ENCODE assay signal across 1 cellular context in the genomic region with DNA sequence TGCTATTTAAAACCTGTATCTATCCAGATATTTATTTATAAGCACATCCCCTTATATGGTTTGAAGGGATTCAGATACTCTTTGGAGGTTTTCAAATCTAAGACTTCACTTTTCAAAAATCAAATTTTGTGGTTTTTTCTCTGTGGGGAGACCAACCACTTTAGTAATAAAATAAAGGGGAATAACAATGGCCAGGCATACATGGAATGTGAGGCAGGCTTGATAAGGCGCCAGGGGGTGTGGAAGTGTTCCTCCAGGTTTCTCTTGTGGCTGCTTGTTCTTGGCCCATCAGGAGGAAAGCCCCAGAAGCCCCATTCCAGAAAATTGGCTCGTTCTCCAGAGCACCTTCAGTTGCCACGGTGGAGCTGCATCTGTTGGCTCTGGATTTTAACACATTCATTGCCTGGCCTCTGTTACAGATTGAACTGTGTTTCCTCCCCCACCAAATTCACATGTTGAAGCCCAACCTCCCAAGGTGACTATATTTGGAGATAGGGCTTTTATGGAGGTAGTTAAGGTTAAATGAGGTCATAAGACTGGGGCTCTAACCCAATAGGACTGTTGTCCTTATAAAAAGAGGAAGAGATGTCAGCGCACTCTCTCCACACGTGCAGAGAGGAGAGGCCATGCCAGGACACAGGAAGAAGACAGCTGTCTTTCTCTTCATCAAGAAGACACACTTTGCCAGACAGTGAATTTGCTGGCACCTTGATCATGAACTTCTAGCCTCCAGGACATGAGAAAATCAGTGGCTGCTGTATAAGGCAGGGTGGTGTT.
TF ChIP-seq lines count a peak whose summit lies in the region.

No MANE protein-coding gene starts in this region.

TF ChIP-seq in K562, 482 proteins besides CTCF, POLR2A, EP300 and RAD21 (continued from another document and continues in another):
- TF ChIP-seq NR2C2 (CRISPR knock-in tag; IDR thresholded peaks at IDR 0.05), result no peak
- TF ChIP-seq NR2C2 (tag; IDR thresholded peaks at IDR 0.05), result peak; percentile 74
- TF ChIP-seq ADNP (tag; IDR thresholded peaks at IDR 0.05), result no peak
- TF ChIP-seq TAL1 (IDR thresholded peaks at IDR 0.05), result no peak
- no peak for TF ChIP-seq FOXJ3 (CRISPR knock-in tag; IDR thresholded peaks at IDR 0.05)
- no peak for TF ChIP-seq CEBPB (tag; IDR thresholded peaks at IDR 0.05)
- TF ChIP-seq, protein P1, sequence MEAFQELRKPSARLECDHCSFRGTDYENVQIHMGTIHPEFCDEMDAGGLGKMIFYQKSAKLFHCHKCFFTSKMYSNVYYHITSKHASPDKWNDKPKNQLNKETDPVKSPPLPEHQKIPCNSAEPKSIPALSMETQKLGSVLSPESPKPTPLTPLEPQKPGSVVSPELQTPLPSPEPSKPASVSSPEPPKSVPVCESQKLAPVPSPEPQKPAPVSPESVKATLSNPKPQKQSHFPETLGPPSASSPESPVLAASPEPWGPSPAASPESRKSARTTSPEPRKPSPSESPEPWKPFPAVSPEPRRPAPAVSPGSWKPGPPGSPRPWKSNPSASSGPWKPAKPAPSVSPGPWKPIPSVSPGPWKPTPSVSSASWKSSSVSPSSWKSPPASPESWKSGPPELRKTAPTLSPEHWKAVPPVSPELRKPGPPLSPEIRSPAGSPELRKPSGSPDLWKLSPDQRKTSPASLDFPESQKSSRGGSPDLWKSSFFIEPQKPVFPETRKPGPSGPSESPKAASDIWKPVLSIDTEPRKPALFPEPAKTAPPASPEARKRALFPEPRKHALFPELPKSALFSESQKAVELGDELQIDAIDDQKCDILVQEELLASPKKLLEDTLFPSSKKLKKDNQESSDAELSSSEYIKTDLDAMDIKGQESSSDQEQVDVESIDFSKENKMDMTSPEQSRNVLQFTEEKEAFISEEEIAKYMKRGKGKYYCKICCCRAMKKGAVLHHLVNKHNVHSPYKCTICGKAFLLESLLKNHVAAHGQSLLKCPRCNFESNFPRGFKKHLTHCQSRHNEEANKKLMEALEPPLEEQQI (IDR thresholded peaks at IDR 0.05), result no peak
- no peak for TF ChIP-seq SRSF9 (IDR thresholded peaks at IDR 0.05; ENCODE audit: borderline replicate concordance, low read depth, low read length)
- no peak for TF ChIP-seq MAFG (tag; conservative IDR thresholded peaks at IDR 0.05)
- TF ChIP-seq, protein P2, sequence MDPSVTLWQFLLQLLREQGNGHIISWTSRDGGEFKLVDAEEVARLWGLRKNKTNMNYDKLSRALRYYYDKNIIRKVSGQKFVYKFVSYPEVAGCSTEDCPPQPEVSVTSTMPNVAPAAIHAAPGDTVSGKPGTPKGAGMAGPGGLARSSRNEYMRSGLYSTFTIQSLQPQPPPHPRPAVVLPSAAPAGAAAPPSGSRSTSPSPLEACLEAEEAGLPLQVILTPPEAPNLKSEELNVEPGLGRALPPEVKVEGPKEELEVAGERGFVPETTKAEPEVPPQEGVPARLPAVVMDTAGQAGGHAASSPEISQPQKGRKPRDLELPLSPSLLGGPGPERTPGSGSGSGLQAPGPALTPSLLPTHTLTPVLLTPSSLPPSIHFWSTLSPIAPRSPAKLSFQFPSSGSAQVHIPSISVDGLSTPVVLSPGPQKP (CRISPR knock-in tag; IDR thresholded peaks at IDR 0.05), result no peak
- TF ChIP-seq SETDB1 (IDR thresholded peaks at IDR 0.05; ENCODE audit: low read length), result no peak
- TF ChIP-seq, protein P3, sequence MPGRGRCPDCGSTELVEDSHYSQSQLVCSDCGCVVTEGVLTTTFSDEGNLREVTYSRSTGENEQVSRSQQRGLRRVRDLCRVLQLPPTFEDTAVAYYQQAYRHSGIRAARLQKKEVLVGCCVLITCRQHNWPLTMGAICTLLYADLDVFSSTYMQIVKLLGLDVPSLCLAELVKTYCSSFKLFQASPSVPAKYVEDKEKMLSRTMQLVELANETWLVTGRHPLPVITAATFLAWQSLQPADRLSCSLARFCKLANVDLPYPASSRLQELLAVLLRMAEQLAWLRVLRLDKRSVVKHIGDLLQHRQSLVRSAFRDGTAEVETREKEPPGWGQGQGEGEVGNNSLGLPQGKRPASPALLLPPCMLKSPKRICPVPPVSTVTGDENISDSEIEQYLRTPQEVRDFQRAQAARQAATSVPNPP (IDR thresholded peaks at IDR 0.05; ENCODE audit: borderline replicate concordance, insufficient read depth, insufficient read length), result no peak
- no peak for TF ChIP-seq HDAC8 (tag; IDR thresholded peaks at IDR 0.05)
- peak; percentile 60; the same call in 1 of the 2 replicates for TF ChIP-seq BACH1 (tag; IDR thresholded peaks at IDR 0.05)
- no peak for TF ChIP-seq XRCC5 (IDR thresholded peaks at IDR 0.05; ENCODE audit: low read depth, low read length)
- no peak for TF ChIP-seq ZC3H4 (CRISPR knock-in tag; IDR thresholded peaks at IDR 0.05; ENCODE audit: borderline replicate concordance)
- TF ChIP-seq, protein P4, sequence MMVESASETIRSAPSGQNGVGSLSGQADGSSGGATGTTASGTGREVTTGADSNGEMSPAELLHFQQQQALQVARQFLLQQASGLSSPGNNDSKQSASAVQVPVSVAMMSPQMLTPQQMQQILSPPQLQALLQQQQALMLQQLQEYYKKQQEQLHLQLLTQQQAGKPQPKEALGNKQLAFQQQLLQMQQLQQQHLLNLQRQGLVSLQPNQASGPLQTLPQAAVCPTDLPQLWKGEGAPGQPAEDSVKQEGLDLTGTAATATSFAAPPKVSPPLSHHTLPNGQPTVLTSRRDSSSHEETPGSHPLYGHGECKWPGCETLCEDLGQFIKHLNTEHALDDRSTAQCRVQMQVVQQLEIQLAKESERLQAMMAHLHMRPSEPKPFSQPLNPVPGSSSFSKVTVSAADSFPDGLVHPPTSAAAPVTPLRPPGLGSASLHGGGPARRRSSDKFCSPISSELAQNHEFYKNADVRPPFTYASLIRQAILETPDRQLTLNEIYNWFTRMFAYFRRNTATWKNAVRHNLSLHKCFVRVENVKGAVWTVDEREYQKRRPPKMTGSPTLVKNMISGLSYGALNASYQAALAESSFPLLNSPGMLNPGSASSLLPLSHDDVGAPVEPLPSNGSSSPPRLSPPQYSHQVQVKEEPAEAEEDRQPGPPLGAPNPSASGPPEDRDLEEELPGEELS (CRISPR knock-in tag; IDR thresholded peaks at IDR 0.05; ENCODE audit: borderline replicate concordance), result no peak
- TF ChIP-seq, protein P5, sequence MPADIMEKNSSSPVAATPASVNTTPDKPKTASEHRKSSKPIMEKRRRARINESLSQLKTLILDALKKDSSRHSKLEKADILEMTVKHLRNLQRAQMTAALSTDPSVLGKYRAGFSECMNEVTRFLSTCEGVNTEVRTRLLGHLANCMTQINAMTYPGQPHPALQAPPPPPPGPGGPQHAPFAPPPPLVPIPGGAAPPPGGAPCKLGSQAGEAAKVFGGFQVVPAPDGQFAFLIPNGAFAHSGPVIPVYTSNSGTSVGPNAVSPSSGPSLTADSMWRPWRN (IDR thresholded peaks at IDR 0.05; ENCODE audit: low read depth), result no peak
- TF ChIP-seq JUND (IDR thresholded peaks at IDR 0.05; ENCODE audit: borderline replicate concordance, low read depth, low read length), result no peak
- peak; percentile 70; the same call in 2 of the 3 replicates for TF ChIP-seq JUND (tag; IDR thresholded peaks at IDR 0.05; ENCODE audit: borderline replicate concordance, low read depth, low read length)
- no peak for TF ChIP-seq CHD4 (IDR thresholded peaks at IDR 0.05; ENCODE audit: insufficient read depth, insufficient replicate concordance, low read depth, low read length, poor library complexity, severe bottlenecking)
- no peak for TF ChIP-seq DDX20 (tag; IDR thresholded peaks at IDR 0.05; ENCODE audit: low read depth)
- TF ChIP-seq, protein P6, sequence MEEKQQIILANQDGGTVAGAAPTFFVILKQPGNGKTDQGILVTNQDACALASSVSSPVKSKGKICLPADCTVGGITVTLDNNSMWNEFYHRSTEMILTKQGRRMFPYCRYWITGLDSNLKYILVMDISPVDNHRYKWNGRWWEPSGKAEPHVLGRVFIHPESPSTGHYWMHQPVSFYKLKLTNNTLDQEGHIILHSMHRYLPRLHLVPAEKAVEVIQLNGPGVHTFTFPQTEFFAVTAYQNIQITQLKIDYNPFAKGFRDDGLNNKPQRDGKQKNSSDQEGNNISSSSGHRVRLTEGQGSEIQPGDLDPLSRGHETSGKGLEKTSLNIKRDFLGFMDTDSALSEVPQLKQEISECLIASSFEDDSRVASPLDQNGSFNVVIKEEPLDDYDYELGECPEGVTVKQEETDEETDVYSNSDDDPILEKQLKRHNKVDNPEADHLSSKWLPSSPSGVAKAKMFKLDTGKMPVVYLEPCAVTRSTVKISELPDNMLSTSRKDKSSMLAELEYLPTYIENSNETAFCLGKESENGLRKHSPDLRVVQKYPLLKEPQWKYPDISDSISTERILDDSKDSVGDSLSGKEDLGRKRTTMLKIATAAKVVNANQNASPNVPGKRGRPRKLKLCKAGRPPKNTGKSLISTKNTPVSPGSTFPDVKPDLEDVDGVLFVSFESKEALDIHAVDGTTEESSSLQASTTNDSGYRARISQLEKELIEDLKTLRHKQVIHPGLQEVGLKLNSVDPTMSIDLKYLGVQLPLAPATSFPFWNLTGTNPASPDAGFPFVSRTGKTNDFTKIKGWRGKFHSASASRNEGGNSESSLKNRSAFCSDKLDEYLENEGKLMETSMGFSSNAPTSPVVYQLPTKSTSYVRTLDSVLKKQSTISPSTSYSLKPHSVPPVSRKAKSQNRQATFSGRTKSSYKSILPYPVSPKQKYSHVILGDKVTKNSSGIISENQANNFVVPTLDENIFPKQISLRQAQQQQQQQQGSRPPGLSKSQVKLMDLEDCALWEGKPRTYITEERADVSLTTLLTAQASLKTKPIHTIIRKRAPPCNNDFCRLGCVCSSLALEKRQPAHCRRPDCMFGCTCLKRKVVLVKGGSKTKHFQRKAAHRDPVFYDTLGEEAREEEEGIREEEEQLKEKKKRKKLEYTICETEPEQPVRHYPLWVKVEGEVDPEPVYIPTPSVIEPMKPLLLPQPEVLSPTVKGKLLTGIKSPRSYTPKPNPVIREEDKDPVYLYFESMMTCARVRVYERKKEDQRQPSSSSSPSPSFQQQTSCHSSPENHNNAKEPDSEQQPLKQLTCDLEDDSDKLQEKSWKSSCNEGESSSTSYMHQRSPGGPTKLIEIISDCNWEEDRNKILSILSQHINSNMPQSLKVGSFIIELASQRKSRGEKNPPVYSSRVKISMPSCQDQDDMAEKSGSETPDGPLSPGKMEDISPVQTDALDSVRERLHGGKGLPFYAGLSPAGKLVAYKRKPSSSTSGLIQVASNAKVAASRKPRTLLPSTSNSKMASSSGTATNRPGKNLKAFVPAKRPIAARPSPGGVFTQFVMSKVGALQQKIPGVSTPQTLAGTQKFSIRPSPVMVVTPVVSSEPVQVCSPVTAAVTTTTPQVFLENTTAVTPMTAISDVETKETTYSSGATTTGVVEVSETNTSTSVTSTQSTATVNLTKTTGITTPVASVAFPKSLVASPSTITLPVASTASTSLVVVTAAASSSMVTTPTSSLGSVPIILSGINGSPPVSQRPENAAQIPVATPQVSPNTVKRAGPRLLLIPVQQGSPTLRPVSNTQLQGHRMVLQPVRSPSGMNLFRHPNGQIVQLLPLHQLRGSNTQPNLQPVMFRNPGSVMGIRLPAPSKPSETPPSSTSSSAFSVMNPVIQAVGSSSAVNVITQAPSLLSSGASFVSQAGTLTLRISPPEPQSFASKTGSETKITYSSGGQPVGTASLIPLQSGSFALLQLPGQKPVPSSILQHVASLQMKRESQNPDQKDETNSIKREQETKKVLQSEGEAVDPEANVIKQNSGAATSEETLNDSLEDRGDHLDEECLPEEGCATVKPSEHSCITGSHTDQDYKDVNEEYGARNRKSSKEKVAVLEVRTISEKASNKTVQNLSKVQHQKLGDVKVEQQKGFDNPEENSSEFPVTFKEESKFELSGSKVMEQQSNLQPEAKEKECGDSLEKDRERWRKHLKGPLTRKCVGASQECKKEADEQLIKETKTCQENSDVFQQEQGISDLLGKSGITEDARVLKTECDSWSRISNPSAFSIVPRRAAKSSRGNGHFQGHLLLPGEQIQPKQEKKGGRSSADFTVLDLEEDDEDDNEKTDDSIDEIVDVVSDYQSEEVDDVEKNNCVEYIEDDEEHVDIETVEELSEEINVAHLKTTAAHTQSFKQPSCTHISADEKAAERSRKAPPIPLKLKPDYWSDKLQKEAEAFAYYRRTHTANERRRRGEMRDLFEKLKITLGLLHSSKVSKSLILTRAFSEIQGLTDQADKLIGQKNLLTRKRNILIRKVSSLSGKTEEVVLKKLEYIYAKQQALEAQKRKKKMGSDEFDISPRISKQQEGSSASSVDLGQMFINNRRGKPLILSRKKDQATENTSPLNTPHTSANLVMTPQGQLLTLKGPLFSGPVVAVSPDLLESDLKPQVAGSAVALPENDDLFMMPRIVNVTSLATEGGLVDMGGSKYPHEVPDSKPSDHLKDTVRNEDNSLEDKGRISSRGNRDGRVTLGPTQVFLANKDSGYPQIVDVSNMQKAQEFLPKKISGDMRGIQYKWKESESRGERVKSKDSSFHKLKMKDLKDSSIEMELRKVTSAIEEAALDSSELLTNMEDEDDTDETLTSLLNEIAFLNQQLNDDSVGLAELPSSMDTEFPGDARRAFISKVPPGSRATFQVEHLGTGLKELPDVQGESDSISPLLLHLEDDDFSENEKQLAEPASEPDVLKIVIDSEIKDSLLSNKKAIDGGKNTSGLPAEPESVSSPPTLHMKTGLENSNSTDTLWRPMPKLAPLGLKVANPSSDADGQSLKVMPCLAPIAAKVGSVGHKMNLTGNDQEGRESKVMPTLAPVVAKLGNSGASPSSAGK (IDR thresholded peaks at IDR 0.05), result peak; percentile 27; the same call in 1 of the 2 replicates
- TF ChIP-seq ZNF75A (CRISPR knock-in tag; IDR thresholded peaks at IDR 0.05), result no peak
- TF ChIP-seq, protein P7, sequence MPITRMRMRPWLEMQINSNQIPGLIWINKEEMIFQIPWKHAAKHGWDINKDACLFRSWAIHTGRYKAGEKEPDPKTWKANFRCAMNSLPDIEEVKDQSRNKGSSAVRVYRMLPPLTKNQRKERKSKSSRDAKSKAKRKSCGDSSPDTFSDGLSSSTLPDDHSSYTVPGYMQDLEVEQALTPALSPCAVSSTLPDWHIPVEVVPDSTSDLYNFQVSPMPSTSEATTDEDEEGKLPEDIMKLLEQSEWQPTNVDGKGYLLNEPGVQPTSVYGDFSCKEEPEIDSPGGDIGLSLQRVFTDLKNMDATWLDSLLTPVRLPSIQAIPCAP (CRISPR knock-in tag; IDR thresholded peaks at IDR 0.05; ENCODE audit: borderline replicate concordance), result no peak
- TF ChIP-seq, protein P8, sequence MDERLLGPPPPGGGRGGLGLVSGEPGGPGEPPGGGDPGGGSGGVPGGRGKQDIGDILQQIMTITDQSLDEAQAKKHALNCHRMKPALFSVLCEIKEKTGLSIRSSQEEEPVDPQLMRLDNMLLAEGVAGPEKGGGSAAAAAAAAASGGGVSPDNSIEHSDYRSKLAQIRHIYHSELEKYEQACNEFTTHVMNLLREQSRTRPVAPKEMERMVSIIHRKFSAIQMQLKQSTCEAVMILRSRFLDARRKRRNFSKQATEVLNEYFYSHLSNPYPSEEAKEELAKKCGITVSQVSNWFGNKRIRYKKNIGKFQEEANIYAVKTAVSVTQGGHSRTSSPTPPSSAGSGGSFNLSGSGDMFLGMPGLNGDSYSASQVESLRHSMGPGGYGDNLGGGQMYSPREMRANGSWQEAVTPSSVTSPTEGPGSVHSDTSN (CRISPR knock-in tag; IDR thresholded peaks at IDR 0.05; ENCODE audit: low read depth), result no peak
- TF ChIP-seq, protein P8 (tag; conservative IDR thresholded peaks at IDR 0.05; ENCODE audit: low read depth), result peak; percentile 46
- peak; percentile 37; the same call in 1 of the 2 replicates for TF ChIP-seq ETV1 (tag; conservative IDR thresholded peaks at IDR 0.05; ENCODE audit: low read depth)
- no peak for TF ChIP-seq ZBTB17 (CRISPR knock-in tag; IDR thresholded peaks at IDR 0.05)
- TF ChIP-seq ZSCAN29 (IDR thresholded peaks at IDR 0.05), result no peak
